ENCODE assay signal across 1 cellular context in genomic region chr2:68100189-68100588, GRCh38.
TF ChIP-seq lines count a peak whose summit lies in the region.

No MANE protein-coding gene starts in this region.

TF ChIP-seq in K562, 482 proteins besides CTCF, POLR2A, EP300 and RAD21 (continued from another document and continues in another):
- TF ChIP-seq NFATC3 (IDR thresholded peaks at IDR 0.05) (no peak), ZFP91 (CRISPR knock-in tag; IDR thresholded peaks at IDR 0.05) (no peak), NCOA2 (IDR thresholded peaks at IDR 0.05; ENCODE audit: partially characterized antibody in 2 of 2) (no peak), CXXC5 (CRISPR knock-in tag; IDR thresholded peaks at IDR 0.05) (no peak), STAT5A (IDR thresholded peaks at IDR 0.05; ENCODE audit: borderline replicate concordance, low read length) (0 out of 2 replicates have a peak, but pooled peaks have one; percentile 10), ZNF785 (CRISPR knock-in tag; IDR thresholded peaks at IDR 0.05) (no peak), MYBL2 (IDR thresholded peaks at IDR 0.05; ENCODE audit: low read depth) (no peak), MYBL2 (CRISPR knock-in tag; IDR thresholded peaks at IDR 0.05; ENCODE audit: borderline replicate concordance) (no peak), ESRRA (IDR thresholded peaks at IDR 0.05; ENCODE audit: borderline replicate concordance, low read depth) (no peak), HMG20A (CRISPR knock-in tag; conservative IDR thresholded peaks at IDR 0.05) (no peak), BRF1 (IDR thresholded peaks at IDR 0.05; ENCODE audit: borderline replicate concordance, extremely low read depth, insufficient read length) (no peak), TCF3 (CRISPR knock-in tag; IDR thresholded peaks at IDR 0.05) (peak; percentile 73), NR2C2 (CRISPR knock-in tag; IDR thresholded peaks at IDR 0.05) (no peak), NR2C2 (tag; IDR thresholded peaks at IDR 0.05) (peak; percentile 28; the same call in 1 of the 2 replicates), ZNF766 (CRISPR knock-in tag; conservative IDR thresholded peaks at IDR 0.05) (0 out of 2 replicates have a peak, but pooled peaks have one; percentile 14), HLTF (IDR thresholded peaks at IDR 0.05) (no peak), ZMIZ1 (IDR thresholded peaks at IDR 0.05; ENCODE audit: low read depth in 2 of 2, low read length in 2 of 2) (no peak), ZBTB49 (CRISPR knock-in tag; IDR thresholded peaks at IDR 0.05; ENCODE audit: borderline replicate concordance) (no peak), NONO (IDR thresholded peaks at IDR 0.05; ENCODE audit: low read depth in 2 of 2, low read length in 1 of 2) (no peak), ILK (tag; IDR thresholded peaks at IDR 0.05; ENCODE audit: borderline replicate concordance, low read depth) (no peak), PHB2 (IDR thresholded peaks at IDR 0.05; ENCODE audit: low read depth) (no peak), MAFG (tag; conservative IDR thresholded peaks at IDR 0.05) (no peak), BMI1 (IDR thresholded peaks at IDR 0.05; ENCODE audit: low read length) (no peak), GATA2 (CRISPR knock-in tag; IDR thresholded peaks at IDR 0.05) (0 out of 2 replicates have a peak, but pooled peaks have one; percentile 25), FOXA3 (CRISPR knock-in tag; conservative IDR thresholded peaks at IDR 0.05 in 1 of 2, IDR thresholded peaks at IDR 0.05 in 1 of 2) (no peak), CBFA2T2 (conservative IDR thresholded peaks at IDR 0.05) (peak; percentile 54), TRIM24 (IDR thresholded peaks at IDR 0.05) (peak in 1 of 2 experiments; percentile 66; a peak in 2 of 4 replicates), NR3C1 (CRISPR knock-in tag; IDR thresholded peaks at IDR 0.05) (no peak), SMARCA4 (IDR thresholded peaks at IDR 0.05) (peak; percentile 60), LCOR (CRISPR knock-in tag; IDR thresholded peaks at IDR 0.05) (peak; percentile 72; the same call in 1 of the 2 replicates), ZNF384 (IDR thresholded peaks at IDR 0.05; ENCODE audit: low read depth, low read length) (no peak), ETS1 (conservative IDR thresholded peaks at IDR 0.05; ENCODE audit: control insufficient read depth, low read depth, low read length) (no peak), KDM2B (CRISPR knock-in tag; IDR thresholded peaks at IDR 0.05) (no peak), FOXK1 (CRISPR knock-in tag; IDR thresholded peaks at IDR 0.05; ENCODE audit: borderline replicate concordance) (no peak), BCOR (IDR thresholded peaks at IDR 0.05) (no peak), NCOR1 (IDR thresholded peaks at IDR 0.05) (peak; percentile 56), TFE3 (CRISPR knock-in tag; IDR thresholded peaks at IDR 0.05) (no peak), ZNF436 (CRISPR knock-in tag; IDR thresholded peaks at IDR 0.05) (no peak), HNRNPUL1 (IDR thresholded peaks at IDR 0.05; ENCODE audit: low read length) (no peak), TAL1 (IDR thresholded peaks at IDR 0.05) (peak; percentile 60), PKNOX1 (IDR thresholded peaks at IDR 0.05) (peak; percentile 78), PBX2 (CRISPR knock-in tag; IDR thresholded peaks at IDR 0.05; ENCODE audit: low read depth) (no peak), PBX2 (tag; conservative IDR thresholded peaks at IDR 0.05; ENCODE audit: low read depth) (peak; percentile 96), LARP7 (IDR thresholded peaks at IDR 0.05) (no peak), CEBPG (CRISPR knock-in tag; IDR thresholded peaks at IDR 0.05) (no peak), CEBPG (tag; conservative IDR thresholded peaks at IDR 0.05 in 1 of 2, IDR thresholded peaks at IDR 0.05 in 1 of 2) (peak; percentile 76 to 92), SRF (CRISPR knock-in tag; IDR thresholded peaks at IDR 0.05) (no peak), PTBP1 (IDR thresholded peaks at IDR 0.05; ENCODE audit: low read depth, low read length) (no peak), CCNT2 (IDR thresholded peaks at IDR 0.05; ENCODE audit: borderline replicate concordance, extremely low read depth, insufficient read length, low read depth, low read length) (no peak), PHF21A (IDR thresholded peaks at IDR 0.05; ENCODE audit: borderline replicate concordance, low read depth) (no peak), SUPT5H (IDR thresholded peaks at IDR 0.05) (no peak), RHOXF2B (CRISPR knock-in tag; conservative IDR thresholded peaks at IDR 0.05) (no peak), RFX1 (IDR thresholded peaks at IDR 0.05) (peak; percentile 53; the same call in 1 of the 2 replicates), DACH1 (IDR thresholded peaks at IDR 0.05; ENCODE audit: partially characterized antibody) (no peak), OTX1 (CRISPR knock-in tag; IDR thresholded peaks at IDR 0.05) (no peak), ZNF165 (CRISPR knock-in tag; IDR thresholded peaks at IDR 0.05; ENCODE audit: borderline replicate concordance) (no peak), ZBTB26 (CRISPR knock-in tag; IDR thresholded peaks at IDR 0.05) (no peak), HOXB6 (CRISPR knock-in tag; IDR thresholded peaks at IDR 0.05; ENCODE audit: borderline replicate concordance) (no peak), BACH1 (tag; IDR thresholded peaks at IDR 0.05) (no peak), SPI1 (IDR thresholded peaks at IDR 0.05; ENCODE audit: borderline replicate concordance, low read depth, low read length) (peak; percentile 2; the same call in 1 of the 2 replicates), CBX8 (IDR thresholded peaks at IDR 0.05; ENCODE audit: borderline replicate concordance, extremely low read depth, low read depth, low read length, poor library complexity, severe bottlenecking) (no peak)
